Comparison of ENCODE assay signal across 8 cellular contexts in the genomic region with DNA sequence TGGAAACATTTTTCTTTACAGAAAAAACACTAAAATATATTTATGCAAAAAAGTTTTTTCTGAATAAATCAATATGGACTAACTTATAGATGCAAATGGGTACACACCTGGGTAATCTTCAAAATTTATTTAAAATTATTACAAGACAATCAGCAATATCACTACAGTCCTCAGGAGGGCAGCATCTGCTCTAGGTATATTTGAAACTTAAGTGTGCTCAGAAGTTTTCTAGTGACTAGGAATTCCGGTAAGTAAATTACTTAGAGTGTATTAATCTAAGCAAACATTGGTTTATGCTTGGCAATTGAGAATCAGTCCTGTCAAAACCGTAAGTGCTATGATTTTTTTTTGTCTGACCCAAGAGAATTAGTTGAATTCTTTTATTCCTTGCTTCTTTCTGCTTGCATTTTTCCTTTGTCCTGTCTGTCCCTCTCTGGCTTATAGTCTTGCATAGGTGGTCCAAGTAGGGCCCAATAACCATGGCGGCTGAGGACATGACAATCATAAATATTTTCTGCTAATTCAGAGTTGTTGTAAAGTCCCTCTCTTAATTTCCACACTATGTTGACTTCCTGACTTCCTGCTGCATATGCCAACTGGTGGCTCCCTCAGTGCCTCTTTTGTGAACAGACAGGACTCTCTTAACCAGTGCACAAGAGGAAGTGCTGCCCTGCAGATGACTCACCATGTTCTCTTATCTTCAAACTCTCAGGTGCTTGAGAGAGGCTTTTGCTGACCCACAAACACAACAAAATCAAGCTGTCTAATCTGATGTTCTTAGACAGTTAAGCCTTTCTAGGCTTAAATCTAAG.
A peak's percentile ranks its signal among the peaks of the same experiment; 100 is the strongest.
DNase-seq lines count a peak whose midpoint lies in the region; ATAC-seq and TF ChIP-seq lines count a peak whose summit lies in the region.

No MANE protein-coding gene starts in this region.

- DNase-seq in GM13977 (ENCODE audit: low spot score) (peak; percentile 46), NCI-H1048 (lab: John Stamatoyannopoulos, UW) (peak; percentile 14), epidermal melanocyte (ENCODE audit: insufficient read length, low spot score) (peak; percentile 29), mucosa of gallbladder (ENCODE audit: low spot score) (peak; percentile 53), HuH-7.5 (ENCODE audit: low spot score) (no peak)

- H3K9ac ChIP-seq in BLaER1 = no peak overlapping the region

- H3K36me3 ChIP-seq in BLaER1 = peaks cover 4% of the 10 kb centered on the region

- H3K4me3 ChIP-seq in BLaER1 = no peak overlapping the region

- H4K20me1 ChIP-seq in BLaER1 = no peaks in the 10 kb centered on the region

- no peaks in the 10 kb centered on the region for H3K27me3 ChIP-seq in BLaER1

- peak; percentile 63 for TF ChIP-seq CTCF in GM13977 (IDR thresholded peaks at IDR 0.05; ENCODE audit: extremely low read depth, insufficient read depth, missing control alignments)

- H3K4me2 ChIP-seq in BLaER1 = 0 out of 2 replicates have a peak overlapping the region, but pooled peaks have one; percentile 5

- ATAC-seq in HG02763 (IDR thresholded peaks at IDR 0.05; ENCODE audit: unreplicated experiment) = peak; percentile 76
- peak; percentile 76 for ATAC-seq in SK-N-SH treated with all-trans-retinoic acid at 6 μM for 48 hours

- no peak overlapping the region for H3K27ac ChIP-seq in BLaER1

- H3K4me1 ChIP-seq in BLaER1 = peaks cover 7% of the 10 kb centered on the region; the same call in 1 of the 2 replicates

- no peaks in the 10 kb centered on the region for H3K9me3 ChIP-seq in BLaER1

- in situ Hi-C loops in GM13977 (cut with MboI; ENCODE audit: low pct_unique_long_range_greater_than_20kb, low sequenced_read_pairs, unreplicated experiment) = loop anchor here (10.0 kb wide), 1 partner anchor 345 kb away; no protein-coding TSS in a partner anchor

TF ChIP-seq in SK-N-SH treated with all-trans-retinoic acid at 6 μM for 48 hours, 23 proteins besides CTCF, POLR2A, EP300 and RAD21:
- TF ChIP-seq, protein P1, sequence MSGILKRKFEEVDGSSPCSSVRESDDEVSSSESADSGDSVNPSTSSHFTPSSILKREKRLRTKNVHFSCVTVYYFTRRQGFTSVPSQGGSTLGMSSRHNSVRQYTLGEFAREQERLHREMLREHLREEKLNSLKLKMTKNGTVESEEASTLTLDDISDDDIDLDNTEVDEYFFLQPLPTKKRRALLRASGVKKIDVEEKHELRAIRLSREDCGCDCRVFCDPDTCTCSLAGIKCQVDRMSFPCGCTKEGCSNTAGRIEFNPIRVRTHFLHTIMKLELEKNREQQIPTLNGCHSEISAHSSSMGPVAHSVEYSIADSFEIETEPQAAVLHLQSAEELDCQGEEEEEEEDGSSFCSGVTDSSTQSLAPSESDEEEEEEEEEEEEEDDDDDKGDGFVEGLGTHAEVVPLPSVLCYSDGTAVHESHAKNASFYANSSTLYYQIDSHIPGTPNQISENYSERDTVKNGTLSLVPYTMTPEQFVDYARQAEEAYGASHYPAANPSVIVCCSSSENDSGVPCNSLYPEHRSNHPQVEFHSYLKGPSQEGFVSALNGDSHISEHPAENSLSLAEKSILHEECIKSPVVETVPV (CRISPR knock-in tag; IDR thresholded peaks at IDR 0.05) = no peak
- TF ChIP-seq ZFP3 (CRISPR knock-in tag; IDR thresholded peaks at IDR 0.05) = no peak
- no peak for TF ChIP-seq GLIS3 (CRISPR knock-in tag; IDR thresholded peaks at IDR 0.05)
- TF ChIP-seq RARB (CRISPR knock-in tag; IDR thresholded peaks at IDR 0.05) = no peak
- no peak for TF ChIP-seq ISL1 (CRISPR knock-in tag; IDR thresholded peaks at IDR 0.05)
- TF ChIP-seq, protein P2, sequence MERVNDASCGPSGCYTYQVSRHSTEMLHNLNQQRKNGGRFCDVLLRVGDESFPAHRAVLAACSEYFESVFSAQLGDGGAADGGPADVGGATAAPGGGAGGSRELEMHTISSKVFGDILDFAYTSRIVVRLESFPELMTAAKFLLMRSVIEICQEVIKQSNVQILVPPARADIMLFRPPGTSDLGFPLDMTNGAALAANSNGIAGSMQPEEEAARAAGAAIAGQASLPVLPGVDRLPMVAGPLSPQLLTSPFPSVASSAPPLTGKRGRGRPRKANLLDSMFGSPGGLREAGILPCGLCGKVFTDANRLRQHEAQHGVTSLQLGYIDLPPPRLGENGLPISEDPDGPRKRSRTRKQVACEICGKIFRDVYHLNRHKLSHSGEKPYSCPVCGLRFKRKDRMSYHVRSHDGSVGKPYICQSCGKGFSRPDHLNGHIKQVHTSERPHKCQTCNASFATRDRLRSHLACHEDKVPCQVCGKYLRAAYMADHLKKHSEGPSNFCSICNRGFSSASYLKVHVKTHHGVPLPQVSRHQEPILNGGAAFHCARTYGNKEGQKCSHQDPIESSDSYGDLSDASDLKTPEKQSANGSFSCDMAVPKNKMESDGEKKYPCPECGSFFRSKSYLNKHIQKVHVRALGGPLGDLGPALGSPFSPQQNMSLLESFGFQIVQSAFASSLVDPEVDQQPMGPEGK (CRISPR knock-in tag; IDR thresholded peaks at IDR 0.05; ENCODE audit: borderline replicate concordance) = no peak
- TF ChIP-seq, protein P3, sequence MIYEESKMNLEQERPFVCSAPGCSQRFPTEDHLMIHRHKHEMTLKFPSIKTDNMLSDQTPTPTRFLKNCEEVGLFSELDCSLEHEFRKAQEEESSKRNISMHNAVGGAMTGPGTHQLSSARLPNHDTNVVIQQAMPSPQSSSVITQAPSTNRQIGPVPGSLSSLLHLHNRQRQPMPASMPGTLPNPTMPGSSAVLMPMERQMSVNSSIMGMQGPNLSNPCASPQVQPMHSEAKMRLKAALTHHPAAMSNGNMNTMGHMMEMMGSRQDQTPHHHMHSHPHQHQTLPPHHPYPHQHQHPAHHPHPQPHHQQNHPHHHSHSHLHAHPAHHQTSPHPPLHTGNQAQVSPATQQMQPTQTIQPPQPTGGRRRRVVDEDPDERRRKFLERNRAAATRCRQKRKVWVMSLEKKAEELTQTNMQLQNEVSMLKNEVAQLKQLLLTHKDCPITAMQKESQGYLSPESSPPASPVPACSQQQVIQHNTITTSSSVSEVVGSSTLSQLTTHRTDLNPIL (CRISPR knock-in tag; IDR thresholded peaks at IDR 0.05; ENCODE audit: low read depth) = no peak
- no peak for TF ChIP-seq PPARA (CRISPR knock-in tag; IDR thresholded peaks at IDR 0.05; ENCODE audit: borderline replicate concordance)
- no peak for TF ChIP-seq ZNF70 (CRISPR knock-in tag; IDR thresholded peaks at IDR 0.05)
- TF ChIP-seq ESRRG (CRISPR knock-in tag; IDR thresholded peaks at IDR 0.05) = no peak
- no peak for TF ChIP-seq OSR1 (CRISPR knock-in tag; IDR thresholded peaks at IDR 0.05)
- no peak for TF ChIP-seq TCF4 (CRISPR knock-in tag; IDR thresholded peaks at IDR 0.05; ENCODE audit: borderline replicate concordance)
- TF ChIP-seq ZNF565 (CRISPR knock-in tag; conservative IDR thresholded peaks at IDR 0.05; ENCODE audit: low read depth) = no peak
- TF ChIP-seq, protein P4, sequence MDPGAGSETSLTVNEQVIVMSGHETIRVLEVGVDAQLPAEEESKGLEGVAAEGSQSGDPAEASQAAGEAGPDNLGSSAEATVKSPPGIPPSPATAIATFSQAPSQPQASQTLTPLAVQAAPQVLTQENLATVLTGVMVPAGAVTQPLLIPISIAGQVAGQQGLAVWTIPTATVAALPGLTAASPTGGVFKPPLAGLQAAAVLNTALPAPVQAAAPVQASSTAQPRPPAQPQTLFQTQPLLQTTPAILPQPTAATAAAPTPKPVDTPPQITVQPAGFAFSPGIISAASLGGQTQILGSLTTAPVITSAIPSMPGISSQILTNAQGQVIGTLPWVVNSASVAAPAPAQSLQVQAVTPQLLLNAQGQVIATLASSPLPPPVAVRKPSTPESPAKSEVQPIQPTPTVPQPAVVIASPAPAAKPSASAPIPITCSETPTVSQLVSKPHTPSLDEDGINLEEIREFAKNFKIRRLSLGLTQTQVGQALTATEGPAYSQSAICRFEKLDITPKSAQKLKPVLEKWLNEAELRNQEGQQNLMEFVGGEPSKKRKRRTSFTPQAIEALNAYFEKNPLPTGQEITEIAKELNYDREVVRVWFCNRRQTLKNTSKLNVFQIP (CRISPR knock-in tag; IDR thresholded peaks at IDR 0.05; ENCODE audit: borderline replicate concordance, low read depth) = no peak
- no peak for TF ChIP-seq BACH2 (CRISPR knock-in tag; IDR thresholded peaks at IDR 0.05; ENCODE audit: borderline replicate concordance)
- TF ChIP-seq, protein P5, sequence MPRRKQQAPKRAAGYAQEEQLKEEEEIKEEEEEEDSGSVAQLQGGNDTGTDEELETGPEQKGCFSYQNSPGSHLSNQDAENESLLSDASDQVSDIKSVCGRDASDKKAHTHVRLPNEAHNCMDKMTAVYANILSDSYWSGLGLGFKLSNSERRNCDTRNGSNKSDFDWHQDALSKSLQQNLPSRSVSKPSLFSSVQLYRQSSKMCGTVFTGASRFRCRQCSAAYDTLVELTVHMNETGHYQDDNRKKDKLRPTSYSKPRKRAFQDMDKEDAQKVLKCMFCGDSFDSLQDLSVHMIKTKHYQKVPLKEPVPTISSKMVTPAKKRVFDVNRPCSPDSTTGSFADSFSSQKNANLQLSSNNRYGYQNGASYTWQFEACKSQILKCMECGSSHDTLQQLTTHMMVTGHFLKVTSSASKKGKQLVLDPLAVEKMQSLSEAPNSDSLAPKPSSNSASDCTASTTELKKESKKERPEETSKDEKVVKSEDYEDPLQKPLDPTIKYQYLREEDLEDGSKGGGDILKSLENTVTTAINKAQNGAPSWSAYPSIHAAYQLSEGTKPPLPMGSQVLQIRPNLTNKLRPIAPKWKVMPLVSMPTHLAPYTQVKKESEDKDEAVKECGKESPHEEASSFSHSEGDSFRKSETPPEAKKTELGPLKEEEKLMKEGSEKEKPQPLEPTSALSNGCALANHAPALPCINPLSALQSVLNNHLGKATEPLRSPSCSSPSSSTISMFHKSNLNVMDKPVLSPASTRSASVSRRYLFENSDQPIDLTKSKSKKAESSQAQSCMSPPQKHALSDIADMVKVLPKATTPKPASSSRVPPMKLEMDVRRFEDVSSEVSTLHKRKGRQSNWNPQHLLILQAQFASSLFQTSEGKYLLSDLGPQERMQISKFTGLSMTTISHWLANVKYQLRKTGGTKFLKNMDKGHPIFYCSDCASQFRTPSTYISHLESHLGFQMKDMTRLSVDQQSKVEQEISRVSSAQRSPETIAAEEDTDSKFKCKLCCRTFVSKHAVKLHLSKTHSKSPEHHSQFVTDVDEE (CRISPR knock-in tag; IDR thresholded peaks at IDR 0.05) = no peak
- no peak for TF ChIP-seq CSDC2 (CRISPR knock-in tag; IDR thresholded peaks at IDR 0.05)
